Comparison of ENCODE assay signal across 9 cellular contexts in the genomic region with DNA sequence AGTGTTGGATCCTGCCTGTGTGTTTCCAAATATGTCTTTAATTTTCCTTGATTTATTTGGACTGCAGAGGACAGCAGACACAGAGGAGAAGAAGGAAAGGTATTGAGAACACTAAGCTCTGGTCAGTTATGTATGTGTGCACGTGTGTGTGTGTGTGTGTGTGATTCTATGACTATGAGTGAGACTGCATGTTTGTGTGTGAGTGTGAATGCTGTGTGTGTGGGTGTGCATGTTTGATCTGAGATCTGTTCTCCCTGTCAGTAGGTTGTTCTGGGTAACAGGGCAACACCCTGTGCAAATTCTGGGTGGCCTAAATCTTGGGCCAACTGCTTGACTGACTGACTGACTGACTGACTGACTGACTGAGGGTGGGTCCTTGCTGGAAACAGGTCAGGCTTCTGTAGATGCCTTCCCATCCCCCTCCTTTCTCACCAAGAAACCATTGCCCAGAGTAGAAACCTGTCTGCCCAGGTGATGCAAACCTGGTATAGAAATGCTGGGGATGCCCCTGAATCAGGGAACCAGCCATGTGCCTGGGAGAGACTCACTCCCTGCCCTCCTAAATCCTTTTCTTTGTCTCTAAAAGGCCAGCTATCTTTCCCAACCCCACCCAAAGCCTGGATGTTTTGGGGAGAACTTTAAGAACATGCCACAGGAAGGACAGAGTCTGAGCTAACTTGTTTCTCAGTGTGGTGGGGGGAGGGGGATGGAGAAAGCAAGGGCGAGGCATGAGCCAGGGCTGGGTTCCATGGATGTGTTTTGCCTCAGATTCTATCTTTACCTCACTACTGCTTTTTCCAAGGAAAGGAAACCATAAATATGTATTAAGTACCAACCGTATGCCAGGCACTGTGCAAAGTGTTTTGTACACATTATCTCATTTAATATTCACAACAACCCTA. TPM values are rescaled to one million over a fixed set of nuclear protein-coding genes. Genes with fewer than 3 reads are reported as not detected.
DNase-seq lines count a peak whose midpoint lies in the region; ATAC-seq and TF ChIP-seq lines count a peak whose summit lies in the region.
"Had no signal": no experiment of that assay in that cellular context is flagged by ENCODE, and none has a peak within 500 bp of the region (broad histone marks: within the 10 kb centered on the region; RNA-seq: fewer than 3 reads in every experiment).

No MANE protein-coding gene starts in this region.

- H3K79me1 ChIP-seq in mesendoderm (ENCODE audit: low read length): no peaks in the 10 kb centered on the region

- no peak for DNase-seq in activated naive CD8-positive, alpha-beta T cell treated with anti-CD3 and anti-CD28 coated beads for 36 hours
- no peak for DNase-seq in activated naive CD8-positive, alpha-beta T cell treated with anti-CD3 and anti-CD28 coated beads, Interleukin-2, amount 50 U/mL, for 24 hours
- DNase-seq in mesendoderm: no peak
- no peak for DNase-seq in testis
- DNase-seq in stimulated activated naive B cell treated with anti-CD40 and anti-IgM and Interleukin-4, amounts not matched to agents 10 μg/mL and 1 μg/mL and 100 μg/mL, for 72 hours: no peak
- DNase-seq in D341Med (ENCODE audit: low spot score): no peak
- DNase-seq in DMS153 treated with DMSO at 0.1 percent for 48 hours (lab: John Stamatoyannopoulos, UW; ENCODE audit: unreplicated experiment): no peak
- DNase-seq: NCI-H510A had no signal

- no peak overlapping the region for H2BK15ac ChIP-seq in mesendoderm (replicated peaks; ENCODE audit: low read depth)

- H3K27ac ChIP-seq in mesendoderm (ENCODE audit: low read depth, low read length): no peak overlapping the region
- peak overlapping the region; percentile 93 to 99 for H3K27ac ChIP-seq in testis

- H3K27me3 ChIP-seq in mesendoderm (ENCODE audit: insufficient read depth, low read length, poor library complexity) (no peaks in the 10 kb centered on the region), testis (no peaks in the 10 kb centered on the region)

- intact Hi-C loops in testis (cut with DNase I; ENCODE audit: low total_unique reads): loop anchor here (5.0 kb wide), 1 partner anchor 33 kb away; no protein-coding TSS in a partner anchor

- TF ChIP-seq POLR2A in testis (IDR thresholded peaks at IDR 0.05): no peak

- H3K18ac ChIP-seq in mesendoderm (ENCODE audit: low read length): no peak overlapping the region

- H3K27me3 Mint-ChIP-seq in activated naive CD8-positive, alpha-beta T cell: no peaks in the 10 kb centered on the region
- H3K27me3 Mint-ChIP-seq in activated naive CD8-positive, alpha-beta T cell treated with anti-CD3 and anti-CD28 coated beads for 36 hours: no peaks in the 10 kb centered on the region
- no peaks in the 10 kb centered on the region for H3K27me3 Mint-ChIP-seq in activated naive CD8-positive, alpha-beta T cell treated with anti-CD3 and anti-CD28 coated beads, Interleukin-2, amount 50 U/mL, for 24 hours
- no peaks in the 10 kb centered on the region for H3K27me3 Mint-ChIP-seq in stimulated activated naive B cell treated with anti-CD40 and anti-IgM and Interleukin-4, amounts not matched to agents 10 μg/mL and 1 μg/mL and 100 μg/mL, for 72 hours

- no peaks in the 10 kb centered on the region for H3K36me3 Mint-ChIP-seq in activated naive CD8-positive, alpha-beta T cell
- no peaks in the 10 kb centered on the region for H3K36me3 Mint-ChIP-seq in activated naive CD8-positive, alpha-beta T cell treated with anti-CD3 and anti-CD28 coated beads for 36 hours
- H3K36me3 Mint-ChIP-seq in activated naive CD8-positive, alpha-beta T cell treated with anti-CD3 and anti-CD28 coated beads, Interleukin-2, amount 50 U/mL, for 24 hours (ENCODE audit: low read depth): no peaks in the 10 kb centered on the region
- H3K36me3 Mint-ChIP-seq in stimulated activated naive B cell treated with anti-CD40 and anti-IgM and Interleukin-4, amounts not matched to agents 10 μg/mL and 1 μg/mL and 100 μg/mL, for 72 hours: no peaks in the 10 kb centered on the region

- no peaks in the 10 kb centered on the region for H3K79me2 ChIP-seq in mesendoderm (ENCODE audit: control insufficient read depth, insufficient read depth, low read length)

- H3K4me3 Mint-ChIP-seq in activated naive CD8-positive, alpha-beta T cell: peak overlapping the region; percentile 4
- H3K4me3 Mint-ChIP-seq in activated naive CD8-positive, alpha-beta T cell treated with anti-CD3 and anti-CD28 coated beads for 36 hours: no peak overlapping the region
- no peak overlapping the region for H3K4me3 Mint-ChIP-seq in activated naive CD8-positive, alpha-beta T cell treated with anti-CD3 and anti-CD28 coated beads, Interleukin-2, amount 50 U/mL, for 24 hours
- no peak overlapping the region for H3K4me3 Mint-ChIP-seq in stimulated activated naive B cell treated with anti-CD40 and anti-IgM and Interleukin-4, amounts not matched to agents 10 μg/mL and 1 μg/mL and 100 μg/mL, for 72 hours

- H2AK5ac ChIP-seq in mesendoderm (ENCODE audit: low read length): peak overlapping the region; percentile 3

- no peak overlapping the region for H2BK120ac ChIP-seq in mesendoderm (ENCODE audit: low read depth, low read length)

- no peak overlapping the region for H4K5ac ChIP-seq in mesendoderm (ENCODE audit: low read length)

- no peaks in the 10 kb centered on the region for H3K36me3 ChIP-seq in mesendoderm (ENCODE audit: control insufficient read depth, insufficient read depth, low read length)
- H3K36me3 ChIP-seq in testis (ENCODE audit: low read depth, missing control alignments): no peaks in the 10 kb centered on the region

- H3K23ac ChIP-seq in mesendoderm (ENCODE audit: low read length): no peak overlapping the region

- no peak overlapping the region for H4K8ac ChIP-seq in mesendoderm (ENCODE audit: low read depth, low read length)

- H3K56ac ChIP-seq in mesendoderm (ENCODE audit: low read length): peak overlapping the region; percentile 35

- H3K9ac ChIP-seq in mesendoderm (ENCODE audit: low read length): no peak overlapping the region

- no peaks in the 10 kb centered on the region for H3K9me3 ChIP-seq in testis

- H3K9me3 Mint-ChIP-seq in activated naive CD8-positive, alpha-beta T cell (ENCODE audit: low read depth): no peaks in the 10 kb centered on the region
- H3K9me3 Mint-ChIP-seq in activated naive CD8-positive, alpha-beta T cell treated with anti-CD3 and anti-CD28 coated beads for 36 hours: no peaks in the 10 kb centered on the region
- H3K9me3 Mint-ChIP-seq in activated naive CD8-positive, alpha-beta T cell treated with anti-CD3 and anti-CD28 coated beads, Interleukin-2, amount 50 U/mL, for 24 hours: no peaks in the 10 kb centered on the region
- H3K9me3 Mint-ChIP-seq in stimulated activated naive B cell treated with anti-CD40 and anti-IgM and Interleukin-4, amounts not matched to agents 10 μg/mL and 1 μg/mL and 100 μg/mL, for 72 hours: no peaks in the 10 kb centered on the region

- no peak for TF ChIP-seq CTCF in testis (IDR thresholded peaks at IDR 0.05)

- WGBS in mesendoderm (ENCODE audit: extremely low coverage, insufficient coverage, low lambda C conversion rate): no CpG with 5 or more reads among the region's 3 CpGs
- 63 to 67% methylated on average over 3 of the region's 3 CpGs for WGBS in testis, 2 donors

- H3K4me1 Mint-ChIP-seq in activated naive CD8-positive, alpha-beta T cell (ENCODE audit: low read depth): peaks cover 88% of the 10 kb centered on the region
- peaks cover 80% of the 10 kb centered on the region for H3K4me1 Mint-ChIP-seq in activated naive CD8-positive, alpha-beta T cell treated with anti-CD3 and anti-CD28 coated beads for 36 hours
- H3K4me1 Mint-ChIP-seq in activated naive CD8-positive, alpha-beta T cell treated with anti-CD3 and anti-CD28 coated beads, Interleukin-2, amount 50 U/mL, for 24 hours: peaks cover 90% of the 10 kb centered on the region
- H3K4me1 Mint-ChIP-seq in stimulated activated naive B cell treated with anti-CD40 and anti-IgM and Interleukin-4, amounts not matched to agents 10 μg/mL and 1 μg/mL and 100 μg/mL, for 72 hours: peaks cover 42 to 46% of the 10 kb centered on the region in 2 donors

- H2BK5ac ChIP-seq in mesendoderm (ENCODE audit: low read length): no peak overlapping the region

- H3K4me1 ChIP-seq in mesendoderm (ENCODE audit: control insufficient read depth, low read depth, low read length) (peaks cover 9% of the 10 kb centered on the region), testis (peaks cover 86% of the 10 kb centered on the region)

- H3K4me3 ChIP-seq in mesendoderm (ENCODE audit: low read length): no peak overlapping the region
- H3K4me3 ChIP-seq in testis: no peak overlapping the region

- no peak overlapping the region for H3K4me2 ChIP-seq in mesendoderm (ENCODE audit: low read length)

- ATAC-seq in activated naive CD8-positive, alpha-beta T cell treated with anti-CD3 and anti-CD28 coated beads, Interleukin-2, amount 50 U/mL, for 24 hours: no peak
- no peak for ATAC-seq in stimulated activated naive B cell treated with anti-CD40 and anti-IgM and Interleukin-4, amounts not matched to agents 10 μg/mL and 1 μg/mL and 100 μg/mL, for 72 hours (replicated peaks)

- no peak overlapping the region for H3K4ac ChIP-seq in mesendoderm (ENCODE audit: low read depth, low read length)

- peak overlapping the region; percentile 78 for H3K27ac Mint-ChIP-seq in activated naive CD8-positive, alpha-beta T cell
- H3K27ac Mint-ChIP-seq in activated naive CD8-positive, alpha-beta T cell treated with anti-CD3 and anti-CD28 coated beads for 36 hours: no peak overlapping the region
- H3K27ac Mint-ChIP-seq in activated naive CD8-positive, alpha-beta T cell treated with anti-CD3 and anti-CD28 coated beads, Interleukin-2, amount 50 U/mL, for 24 hours: peak overlapping the region; percentile 0
- H3K27ac Mint-ChIP-seq in stimulated activated naive B cell treated with anti-CD40 and anti-IgM and Interleukin-4, amounts not matched to agents 10 μg/mL and 1 μg/mL and 100 μg/mL, for 72 hours: no peak overlapping the region

RNA-seq across cellular contexts. Expression of gene NR1D1, which starts 4.4 kb away (rescaled TPM):
- 1 to 10 TPM; 4.8 to 5.8 TPM for total RNA-seq in activated naive CD8-positive, alpha-beta T cell treated with anti-CD3 and anti-CD28 coated beads for 36 hours
- 2.3 TPM for polyA plus RNA-seq in mesendoderm (2013, experiment 1 of 2)
- polyA plus RNA-seq in mesendoderm (2013, experiment 2 of 2): 2.5 TPM
- 10 to 100 TPM; 14.4 to 23.6 TPM for total RNA-seq in testis
- polyA plus RNA-seq in testis (ENCODE audit: insufficient read depth, low read depth, low replicate concordance): 9.8 TPM

RNA-seq across cellular contexts. Expression of gene MSL1, which starts 16.9 kb away (rescaled TPM):
- 10 to 100 TPM; 62.7 to 66.7 TPM for total RNA-seq in activated naive CD8-positive, alpha-beta T cell treated with anti-CD3 and anti-CD28 coated beads for 36 hours
- polyA plus RNA-seq in mesendoderm (2013, experiment 1 of 2): 40.3 TPM
- 40.9 TPM for polyA plus RNA-seq in mesendoderm (2013, experiment 2 of 2)
- total RNA-seq in testis: 100 to 1,000 TPM; 129 to 161 TPM
- polyA plus RNA-seq in testis (ENCODE audit: insufficient read depth, low read depth, low replicate concordance): 157 TPM

RNA-seq across cellular contexts. Expression of gene CASC3, which starts 35.5 kb away (rescaled TPM):
- 10 to 100 TPM; 74.5 to 77.0 TPM for total RNA-seq in activated naive CD8-positive, alpha-beta T cell treated with anti-CD3 and anti-CD28 coated beads for 36 hours
- polyA plus RNA-seq in mesendoderm (2013, experiment 1 of 2): 77.1 TPM
- polyA plus RNA-seq in mesendoderm (2013, experiment 2 of 2): 77.4 TPM
- total RNA-seq in testis: 100 to 1,000 TPM; 123 to 132 TPM
- polyA plus RNA-seq in testis (ENCODE audit: insufficient read depth, low read depth, low replicate concordance): 143 TPM

RNA-seq across cellular contexts. Expression of gene THRA, which starts 42.1 kb away (rescaled TPM):
- total RNA-seq in activated naive CD8-positive, alpha-beta T cell treated with anti-CD3 and anti-CD28 coated beads for 36 hours: 10 to 100 TPM; 11.4 to 12.1 TPM
- polyA plus RNA-seq in mesendoderm (2013, experiment 1 of 2): 2.5 TPM
- polyA plus RNA-seq in mesendoderm (2013, experiment 2 of 2): 2.9 TPM
- total RNA-seq in testis: 10 to 100 TPM; 44.9 to 51.7 TPM
- 41.2 TPM for polyA plus RNA-seq in testis (ENCODE audit: insufficient read depth, low read depth, low replicate concordance)

RNA-seq across cellular contexts. Expression of gene MED24, which starts 50.6 kb away (rescaled TPM):
- 100 to 1,000 TPM; 103 to 107 TPM for total RNA-seq in activated naive CD8-positive, alpha-beta T cell treated with anti-CD3 and anti-CD28 coated beads for 36 hours
- 54.7 TPM for polyA plus RNA-seq in mesendoderm (2013, experiment 1 of 2)
- 54.0 TPM for polyA plus RNA-seq in mesendoderm (2013, experiment 2 of 2)
- 100 to 1,000 TPM; 151 to 172 TPM for total RNA-seq in testis
- polyA plus RNA-seq in testis (ENCODE audit: insufficient read depth, low read depth, low replicate concordance): 127 TPM

Comparison
In these comparisons a context has a peak if more than half of its experiments do, and no peak if none do; other contexts are left out.
1. H3K27ac Mint-ChIP-seq: peak in activated naive CD8-positive, alpha-beta T cell (single experiment) and activated naive CD8-positive, alpha-beta T cell treated with anti-CD3 and anti-CD28 coated beads, Interleukin-2, amount 50 U/mL, for 24 hours (single experiment); none in activated naive CD8-positive, alpha-beta T cell treated with anti-CD3 and anti-CD28 coated beads for 36 hours (single experiment) and stimulated activated naive B cell treated with anti-CD40 and anti-IgM and Interleukin-4, amounts not matched to agents 10 μg/mL and 1 μg/mL and 100 μg/mL, for 72 hours (single experiment).